Comparison of ENCODE assay signal across 1 cellular context in genomic region chr2:20556756-20557155, GRCh38.
TF ChIP-seq lines count a peak whose summit lies in the region.

No MANE protein-coding gene starts in this region.

TF ChIP-seq in H1, 55 proteins besides CTCF, POLR2A, EP300 and RAD21 (continued from another document):
- no peak for TF ChIP-seq EZH2 (IDR thresholded peaks at IDR 0.05; ENCODE audit: low read depth, low read length, severe bottlenecking)
- no peak for TF ChIP-seq TCF12 (IDR thresholded peaks at IDR 0.05; ENCODE audit: low read depth, low read length)
